ENCODE assay signal across 17 cellular contexts in the genomic region with DNA sequence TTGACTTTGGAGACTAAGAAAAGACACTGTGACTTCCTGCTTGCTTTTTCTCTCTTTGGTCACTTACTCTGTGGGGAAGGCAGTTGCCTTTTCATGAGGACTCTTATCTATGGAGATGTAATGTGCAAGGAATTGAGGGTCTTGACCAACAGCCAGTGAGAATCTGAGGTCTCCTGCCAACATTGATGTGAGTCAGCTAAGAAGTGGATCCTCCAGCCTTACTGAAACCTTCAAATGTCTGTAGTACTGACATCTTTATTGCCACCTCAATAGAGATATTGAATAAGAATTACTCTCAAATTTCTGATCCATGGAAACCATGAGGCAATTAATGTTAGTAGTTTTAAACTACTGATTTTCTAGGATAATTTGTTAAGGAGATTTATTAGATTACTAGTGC.
DNase-seq lines count a peak whose midpoint lies in the region; ATAC-seq and TF ChIP-seq lines count a peak whose summit lies in the region.
"Had no signal": no experiment of that assay in that cellular context is flagged by ENCODE, and none has a peak within 500 bp of the region (broad histone marks: within the 10 kb centered on the region; RNA-seq: fewer than 3 reads in every experiment).

No MANE protein-coding gene starts in this region.

- TF ChIP-seq CTCF in brain microvascular endothelial cell (IDR thresholded peaks at IDR 0.05; ENCODE audit: low read depth, low read length, missing control alignments): no peak
- no peak for TF ChIP-seq CTCF in foreskin fibroblast (IDR thresholded peaks at IDR 0.05; ENCODE audit: low read depth, low read length)
- no peak for TF ChIP-seq CTCF in endothelial cell (IDR thresholded peaks at IDR 0.05; ENCODE audit: unreplicated experiment)

- no peaks in the 10 kb centered on the region for H3K36me3 ChIP-seq in brain microvascular endothelial cell (replicated peaks)
- H3K36me3 ChIP-seq: BLaER1 treated with 17β-estradiol and CSF1 and Interleukin-3, amounts not matched to agents 10 nM and 100 nM had no signal

- in situ Hi-C loops in brain microvascular endothelial cell (cut with HindIII; ENCODE audit: low pct_ligation_motif_present, low sequenced_read_pairs): no loop called here

- H3K27me3 Mint-ChIP-seq in endothelial cell (ENCODE audit: unreplicated experiment): no peaks in the 10 kb centered on the region

- peaks cover 17% of the 10 kb centered on the region for H3K4me1 Mint-ChIP-seq in endothelial cell (ENCODE audit: unreplicated experiment)

- no peaks in the 10 kb centered on the region for H3K27me3 ChIP-seq in brain microvascular endothelial cell (replicated peaks)
- H3K27me3 ChIP-seq: BLaER1 treated with 17β-estradiol and CSF1 and Interleukin-3, amounts not matched to agents 10 nM and 100 nM had no signal

- no peak overlapping the region for H3K4me3 Mint-ChIP-seq in endothelial cell (ENCODE audit: unreplicated experiment)

- peak overlapping the region; percentile 38 for H3K27ac ChIP-seq in brain microvascular endothelial cell
- H3K27ac ChIP-seq: BLaER1 treated with 17β-estradiol and CSF1 and Interleukin-3, amounts not matched to agents 10 nM and 100 nM; KMS-11 had no signal

- ATAC-seq in HG03571 (IDR thresholded peaks at IDR 0.05; ENCODE audit: unreplicated experiment) (no peak), HG03095 (IDR thresholded peaks at IDR 0.05; ENCODE audit: unreplicated experiment) (no peak)
- ATAC-seq: Right ventricle myocardium inferior had no signal

- no peak overlapping the region for H3K4me3 ChIP-seq in brain microvascular endothelial cell (ENCODE audit: low read depth, low read length)
- H3K4me3 ChIP-seq in foreskin fibroblast (ENCODE audit: low read depth in 1 of 2, low read length in 2 of 2): no peak overlapping the region
- H3K4me3 ChIP-seq: BLaER1 treated with 17β-estradiol and CSF1 and Interleukin-3, amounts not matched to agents 10 nM and 100 nM had no signal

- DNase-seq in EL (peak; percentile 42), NCI-H226 (peak; percentile 86), brain microvascular endothelial cell (peak; percentile 86), foreskin fibroblast (peak; percentile 42 to 62), endothelial cell (ENCODE audit: low spot score) (no peak), NCI-H187 treated with DMSO at 0.1 percent for 48 hours (lab: John Stamatoyannopoulos, UW) (no peak)
- DNase-seq: DMS79, NCI-H1092, NCI-H1436 treated with DMSO at 0.1 percent for 48 hours, NCI-H2029 treated with DMSO at 0.1 percent for 48 hours, NCI-H510A, NCI-H748 treated with DMSO at 0.1 percent for 48 hours had no signal

- H3K9me3 Mint-ChIP-seq in endothelial cell (ENCODE audit: unreplicated experiment): no peaks in the 10 kb centered on the region

- H3K27ac Mint-ChIP-seq in endothelial cell (ENCODE audit: unreplicated experiment): no peak overlapping the region

- H3K36me3 Mint-ChIP-seq in endothelial cell (ENCODE audit: low read depth, unreplicated experiment): no peaks in the 10 kb centered on the region

Comparison
In these comparisons a context has a peak if more than half of its experiments do, and no peak if none do; other contexts are left out.
1. DNase-seq: peak in EL (single experiment), NCI-H226 (single experiment), brain microvascular endothelial cell (single experiment) and foreskin fibroblast (2 of 2); none in endothelial cell (single experiment) and NCI-H187 treated with DMSO at 0.1 percent for 48 hours (single experiment).